ENCODE assay signal across 1 cellular context in the genomic region with DNA sequence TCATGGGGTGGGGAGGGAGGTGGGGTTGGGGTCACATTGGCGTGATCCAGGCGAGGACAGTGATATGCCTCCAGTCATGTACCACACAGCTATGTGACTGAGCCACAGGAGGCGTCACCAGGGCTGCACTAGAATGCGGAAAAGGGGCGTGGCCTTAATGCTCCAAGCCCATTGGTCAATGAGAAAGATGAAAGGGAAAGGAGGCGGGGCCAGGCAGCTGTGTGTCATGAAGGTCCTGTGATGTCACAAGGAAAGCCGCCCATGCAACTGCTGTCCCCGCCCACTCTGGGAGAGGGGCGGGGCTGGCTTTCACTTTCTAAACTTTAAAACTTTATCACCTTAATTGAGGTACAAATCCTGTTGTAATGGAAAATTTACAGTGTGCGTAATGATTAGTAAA.
TF ChIP-seq lines count a peak whose summit lies in the region.
"Not testable (repeated sequence)": the region's sequence is repeated elsewhere in the genome, so short reads cannot be mapped to it uniquely, and the experiment has no call there.

No MANE protein-coding gene starts in this region.

TF ChIP-seq in K562, 482 proteins besides CTCF, POLR2A, EP300 and RAD21 (continued from another document):
- TF ChIP-seq, protein P1, sequence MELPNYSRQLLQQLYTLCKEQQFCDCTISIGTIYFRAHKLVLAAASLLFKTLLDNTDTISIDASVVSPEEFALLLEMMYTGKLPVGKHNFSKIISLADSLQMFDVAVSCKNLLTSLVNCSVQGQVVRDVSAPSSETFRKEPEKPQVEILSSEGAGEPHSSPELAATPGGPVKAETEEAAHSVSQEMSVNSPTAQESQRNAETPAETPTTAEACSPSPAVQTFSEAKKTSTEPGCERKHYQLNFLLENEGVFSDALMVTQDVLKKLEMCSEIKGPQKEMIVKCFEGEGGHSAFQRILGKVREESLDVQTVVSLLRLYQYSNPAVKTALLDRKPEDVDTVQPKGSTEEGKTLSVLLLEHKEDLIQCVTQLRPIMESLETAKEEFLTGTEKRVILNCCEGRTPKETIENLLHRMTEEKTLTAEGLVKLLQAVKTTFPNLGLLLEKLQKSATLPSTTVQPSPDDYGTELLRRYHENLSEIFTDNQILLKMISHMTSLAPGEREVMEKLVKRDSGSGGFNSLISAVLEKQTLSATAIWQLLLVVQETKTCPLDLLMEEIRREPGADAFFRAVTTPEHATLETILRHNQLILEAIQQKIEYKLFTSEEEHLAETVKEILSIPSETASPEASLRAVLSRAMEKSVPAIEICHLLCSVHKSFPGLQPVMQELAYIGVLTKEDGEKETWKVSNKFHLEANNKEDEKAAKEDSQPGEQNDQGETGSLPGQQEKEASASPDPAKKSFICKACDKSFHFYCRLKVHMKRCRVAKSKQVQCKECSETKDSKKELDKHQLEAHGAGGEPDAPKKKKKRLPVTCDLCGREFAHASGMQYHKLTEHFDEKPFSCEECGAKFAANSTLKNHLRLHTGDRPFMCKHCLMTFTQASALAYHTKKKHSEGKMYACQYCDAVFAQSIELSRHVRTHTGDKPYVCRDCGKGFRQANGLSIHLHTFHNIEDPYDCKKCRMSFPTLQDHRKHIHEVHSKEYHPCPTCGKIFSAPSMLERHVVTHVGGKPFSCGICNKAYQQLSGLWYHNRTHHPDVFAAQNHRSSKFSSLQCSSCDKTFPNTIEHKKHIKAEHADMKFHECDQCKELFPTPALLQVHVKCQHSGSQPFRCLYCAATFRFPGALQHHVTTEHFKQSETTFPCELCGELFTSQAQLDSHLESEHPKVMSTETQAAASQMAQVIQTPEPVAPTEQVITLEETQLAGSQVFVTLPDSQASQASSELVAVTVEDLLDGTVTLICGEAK (IDR thresholded peaks at IDR 0.05), result 0 out of 2 replicates have a peak, but pooled peaks have one; percentile 31
- TF ChIP-seq, protein P1 (CRISPR knock-in tag; IDR thresholded peaks at IDR 0.05), result not testable (repeated sequence)
- TF ChIP-seq CREM (IDR thresholded peaks at IDR 0.05; ENCODE audit: low read depth) (peak; percentile 54), CREB1 (IDR thresholded peaks at IDR 0.05) (peak; percentile 28; the same call in 1 of the 2 replicates), ATF1 (tag; IDR thresholded peaks at IDR 0.05) (peak; percentile 29; the same call in 1 of the 2 replicates)
- not testable (repeated sequence) for TF ChIP-seq CREB1, ATF1 (CRISPR knock-in tag; IDR thresholded peaks at IDR 0.05)
